ENCODE assay signal across 9 cellular contexts in genomic region chr5:139271201-139272027, GRCh38. TPM values are rescaled to one million over a fixed set of nuclear protein-coding genes. Genes with fewer than 3 reads are reported as not detected.
DNase-seq lines count a peak whose midpoint lies in the region; ATAC-seq, FAIRE-seq and TF ChIP-seq lines count a peak whose summit lies in the region.
"Had no signal": no experiment of that assay in that cellular context is flagged by ENCODE, and none has a peak within 500 bp of the region (broad histone marks: within the 10 kb centered on the region; RNA-seq: fewer than 3 reads in every experiment).

No MANE protein-coding gene starts in this region.

- TF ChIP-seq POLR2A in A549 (IDR thresholded peaks at IDR 0.05; ENCODE audit: low read length) (no peak), prostate gland (IDR thresholded peaks at IDR 0.05) (no peak)

- H3K27me3 ChIP-seq in SJCRH30 = no peaks in the 10 kb centered on the region
- no peaks in the 10 kb centered on the region for H3K27me3 ChIP-seq in prostate gland (replicated peaks; ENCODE audit: insufficient read depth)

- DNase-seq in A549 (ENCODE audit: low read depth in 1 of 2, low spot score in 1 of 2) (peak in 1 of 2 experiments; percentile 71), H4 (ENCODE audit: low spot score) (peak; percentile 91), SJCRH30 (peak; percentile 29 to 55), fibroblast of the conjunctiva (ENCODE audit: low read depth) (peak; percentile 53), hepatic stellate cell (ENCODE audit: low spot score) (no peak), prostate gland (ENCODE audit: low spot score) (no peak)
- no peak for DNase-seq in activated CD4-positive, alpha-beta T cell treated with anti-CD3 and anti-CD28 coated beads, Interleukin-2, amount 10 ng/mL, durations not matched to agents 7 days and 5 days
- DNase-seq: NCI-H82 had no signal

- H3K9me3 ChIP-seq in A549 = no peaks in the 10 kb centered on the region
- H3K9me3 ChIP-seq in SJCRH30 (replicated peaks) = no peaks in the 10 kb centered on the region
- H3K9me3 ChIP-seq in prostate gland = no peaks in the 10 kb centered on the region

- peak overlapping the region; percentile 54 for H3K4me2 ChIP-seq in A549

- TF ChIP-seq CTCF in A549 (IDR thresholded peaks at IDR 0.05) (no peak), prostate gland (IDR thresholded peaks at IDR 0.05) (peak in 1 of 4 experiments; percentile 17)

- H3K27ac ChIP-seq in A549 (peak overlapping the region; percentile 67 to 79), SJCRH30 (no peak overlapping the region), prostate gland (peak overlapping the region in 1 of 2 donors; percentile 70)

- intact Hi-C loops in prostate gland (cut with DNase I) = no loop called here

- TF ChIP-seq EP300 in A549 (IDR thresholded peaks at IDR 0.05) = no peak

- peaks cover 8% of the 10 kb centered on the region for H3K36me3 ChIP-seq in SJCRH30
- H3K36me3 ChIP-seq in prostate gland = no peaks in the 10 kb centered on the region

- FAIRE-seq in A549 (lab: Jason Lieb, UNC) = no peak

- H3K4me3 Mint-ChIP-seq in activated CD4-positive, alpha-beta T cell treated with anti-CD3 and anti-CD28 coated beads, Interleukin-2, amount 10 ng/mL, durations not matched to agents 7 days and 5 days = no peak overlapping the region

- H3K4me3 ChIP-seq in A549 (no peak overlapping the region), SJCRH30 (no peak overlapping the region), prostate gland (no peak overlapping the region)

- H3K9me3 Mint-ChIP-seq in activated CD4-positive, alpha-beta T cell treated with anti-CD3 and anti-CD28 coated beads, Interleukin-2, amount 10 ng/mL, durations not matched to agents 7 days and 5 days = no peaks in the 10 kb centered on the region

- WGBS in A549 (ENCODE audit: missing lambda C conversion rate) = 28% methylated on average over 4 of the region's 4 CpGs
- WGBS in prostate gland = 34% methylated on average over 4 of the region's 4 CpGs

- CTCF ChIA-PET in A549 (lab: Yijun Ruan, JAX) = interaction anchor here (0.6 to 4.6 kb wide), 8 partner anchors 9 to 821 kb away, joined by 3 to 25 read pairs (median 4); no protein-coding TSS in a partner anchor
- CTCF ChIA-PET in activated CD4-positive, alpha-beta T cell treated with anti-CD3 and anti-CD28 coated beads, Interleukin-2, amount 10 ng/mL, durations not matched to agents 7 days and 5 days (lab: Charles Lee) = interaction anchor here (0.6 to 3.0 kb wide), 4 partner anchors 10 to 637 kb away, joined by 3 to 11 read pairs (median 4); no protein-coding TSS in a partner anchor

- peaks cover 3% of the 10 kb centered on the region for H3K27me3 Mint-ChIP-seq in activated CD4-positive, alpha-beta T cell treated with anti-CD3 and anti-CD28 coated beads, Interleukin-2, amount 10 ng/mL, durations not matched to agents 7 days and 5 days

- TF ChIP-seq RAD21 in A549 (conservative IDR thresholded peaks at IDR 0.05 in 1 of 2, IDR thresholded peaks at IDR 0.05 in 1 of 2) = no peak

- POLR2A ChIA-PET in A549 (lab: Yijun Ruan, JAX) = interaction anchor here (2.4 kb wide), 1 partner anchor 73 kb away, joined by 7 read pairs; the partner anchor contains the start of gene SIL1
- POLR2A ChIA-PET in activated CD4-positive, alpha-beta T cell treated with anti-CD3 and anti-CD28 coated beads, Interleukin-2, amount 10 ng/mL, durations not matched to agents 7 days and 5 days (lab: Charles Lee) = interaction anchor here (0.6 kb wide), 1 partner anchor 20 kb away, joined by 3 read pairs; no protein-coding TSS in a partner anchor

- ATAC-seq in A549 = peak in 1 of 2 experiments; percentile 3; a peak in 1 of 6 replicates
- ATAC-seq in GM21576 (IDR thresholded peaks at IDR 0.05; ENCODE audit: unreplicated experiment) = no peak

- H3K27ac Mint-ChIP-seq in activated CD4-positive, alpha-beta T cell treated with anti-CD3 and anti-CD28 coated beads, Interleukin-2, amount 10 ng/mL, durations not matched to agents 7 days and 5 days = no peak overlapping the region

- peaks cover 39% of the 10 kb centered on the region for H3K4me1 ChIP-seq in A549
- H3K4me1 ChIP-seq in SJCRH30 = peaks cover 16% of the 10 kb centered on the region
- H3K4me1 ChIP-seq in prostate gland (replicated peaks) = peaks cover 13% of the 10 kb centered on the region

- peaks cover 38% of the 10 kb centered on the region for H3K4me1 Mint-ChIP-seq in activated CD4-positive, alpha-beta T cell treated with anti-CD3 and anti-CD28 coated beads, Interleukin-2, amount 10 ng/mL, durations not matched to agents 7 days and 5 days

- peaks cover 12% of the 10 kb centered on the region for H3K36me3 Mint-ChIP-seq in activated CD4-positive, alpha-beta T cell treated with anti-CD3 and anti-CD28 coated beads, Interleukin-2, amount 10 ng/mL, durations not matched to agents 7 days and 5 days (ENCODE audit: low read depth)

TF ChIP-seq in A549, 52 proteins besides CTCF, POLR2A, EP300 and RAD21:
- TF ChIP-seq HMGXB4 (CRISPR knock-in tag; IDR thresholded peaks at IDR 0.05; ENCODE audit: borderline replicate concordance) = no peak
- peak; percentile 8; the same call in 1 of the 2 replicates for TF ChIP-seq GATA3 (IDR thresholded peaks at IDR 0.05; ENCODE audit: borderline replicate concordance)
- no peak for TF ChIP-seq POLR2AphosphoS2 (conservative IDR thresholded peaks at IDR 0.05; ENCODE audit: low read length)
- TF ChIP-seq FOSL2 (IDR thresholded peaks at IDR 0.05) = no peak
- TF ChIP-seq FOSL2 (CRISPR knock-in tag; IDR thresholded peaks at IDR 0.05) = peak; percentile 73
- no peak for TF ChIP-seq TFCP2L1 (CRISPR knock-in tag; IDR thresholded peaks at IDR 0.05)
- no peak for TF ChIP-seq NR3C1 (IDR thresholded peaks at IDR 0.05)
- TF ChIP-seq SMC3 (IDR thresholded peaks at IDR 0.05) = no peak
- TF ChIP-seq NFE2L2 (conservative IDR thresholded peaks at IDR 0.05; ENCODE audit: low read length) = peak; percentile 93
- peak; percentile 99 for TF ChIP-seq MAFK (IDR thresholded peaks at IDR 0.05; ENCODE audit: partially characterized antibody)
- no peak for TF ChIP-seq EHF (CRISPR knock-in tag; IDR thresholded peaks at IDR 0.05)

RNA-seq across cellular contexts. Expression of gene MATR3, which starts 22.1 kb away (rescaled TPM):
- polyA plus RNA-seq in A549 (2011; rRNA removed) (157 and 178 TPM in 2 replicates), A549 (2017; fragmentation: RNase III; extraction: RNeasy Plus Mini Kit Qiagen cat#74134 plus additional on column Dnase treatment) (181 to 189 TPM (median 187 TPM) in 3 replicates)
- 30.2 and 39.2 TPM in 2 replicates for polyA plus RNA-seq in A549 (2012; cell fraction: cytosol; rRNA removed)
- polyA plus RNA-seq in A549 (2012; cell fraction: nucleus; rRNA removed) = 40.1 and 59.7 TPM in 2 replicates
- 175 and 206 TPM in 2 replicates for polyA minus RNA-seq in A549 (2011; rRNA and poly(A)+ RNA removed)
- 241 and 248 TPM in 2 replicates for total RNA-seq in H4 (2014; rRNA removed; shearing (Covaris generic))
- 588 and 629 TPM in 2 replicates for total RNA-seq in SJCRH30 (2014; rRNA removed; shearing (Covaris generic))
- total RNA-seq in prostate gland = 100 to 1,000 TPM; 192 to 207 TPM
- total RNA-seq in activated CD4-positive, alpha-beta T cell treated with anti-CD3 and anti-CD28 coated beads, Interleukin-2, amount 10 ng/mL, durations not matched to agents 7 days and 5 days = 100 to 1,000 TPM; 168 to 222 TPM

Comparison
In these comparisons a context has a peak if more than half of its experiments do, and no peak if none do; other contexts are left out.
1. DNase-seq: peak in H4 (single experiment), SJCRH30 (2 of 2) and fibroblast of the conjunctiva (single experiment); none in hepatic stellate cell (single experiment), prostate gland (single experiment) and activated CD4-positive, alpha-beta T cell treated with anti-CD3 and anti-CD28 coated beads, Interleukin-2, amount 10 ng/mL, durations not matched to agents 7 days and 5 days (single experiment).